Comparison of ENCODE assay signal across 11 cellular contexts in the genomic region with DNA sequence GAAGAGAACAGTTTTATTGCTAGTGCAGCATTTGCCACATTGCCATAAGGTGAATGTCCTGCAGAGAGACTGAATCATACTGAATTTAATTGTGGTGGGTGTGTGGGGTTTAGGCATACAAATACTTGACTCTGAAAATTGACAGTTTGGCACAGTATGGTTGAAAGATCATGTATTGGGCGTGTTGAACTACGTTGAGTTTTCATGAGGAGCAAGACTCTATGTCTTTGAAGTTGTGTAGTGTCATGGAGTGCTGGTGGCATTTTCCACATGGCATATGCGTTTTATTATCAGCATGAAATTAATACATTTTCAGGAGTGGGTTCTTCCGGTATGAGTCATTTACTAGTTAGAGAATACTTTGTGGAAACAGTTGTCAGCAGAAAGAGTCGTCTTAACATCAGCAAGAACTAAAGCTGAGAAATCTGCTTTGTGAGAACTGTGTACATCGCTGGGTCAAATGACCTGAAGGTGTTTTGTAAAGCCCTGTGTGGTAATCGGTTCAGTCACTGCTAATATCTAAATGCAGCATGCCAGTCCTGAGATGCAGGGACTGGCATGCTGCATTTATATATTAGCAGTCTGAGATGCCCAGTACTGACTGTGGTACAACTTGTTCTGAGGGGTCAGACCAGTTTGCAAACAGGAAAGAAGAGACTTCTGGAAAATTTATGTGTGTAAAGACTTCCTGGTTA. TPM values are rescaled to one million over a fixed set of nuclear protein-coding genes. Genes with fewer than 3 reads are reported as not detected.
A peak's percentile ranks its signal among the peaks of the same experiment; 100 is the strongest.
DNase-seq lines count a peak whose midpoint lies in the region; ATAC-seq and TF ChIP-seq lines count a peak whose summit lies in the region.
"Had no signal": no experiment of that assay in that cellular context is flagged by ENCODE, and none has a peak within 500 bp of the region (broad histone marks: within the 10 kb centered on the region; RNA-seq: fewer than 3 reads in every experiment).

No MANE protein-coding gene starts in this region.

- H3K27me3 ChIP-seq in breast epithelium = no peaks in the 10 kb centered on the region
- no peaks in the 10 kb centered on the region for H3K27me3 ChIP-seq in right atrium auricular region
- H3K27me3 ChIP-seq in colonic mucosa = no peaks in the 10 kb centered on the region

- H3K27ac Mint-ChIP-seq in MCF 10A (ENCODE audit: low read depth, unreplicated experiment) (no peak overlapping the region), type B pancreatic cell (peak overlapping the region; percentile 82)
- H3K27ac Mint-ChIP-seq in activated CD8-positive, alpha-beta T cell treated with anti-CD3 and anti-CD28 coated beads for 36 hours = no peak overlapping the region
- H3K27ac Mint-ChIP-seq: CD4-positive, CD25-positive, alpha-beta regulatory T cell had no signal

- no TSS peak for BruUV-seq in MCF 10A (replicated peaks; lab: Mats Ljungman, UMichigan)

- no peak for TF ChIP-seq CTCF in MCF 10A (IDR thresholded peaks at IDR 0.05; ENCODE audit: unreplicated experiment)
- no peak for TF ChIP-seq CTCF in breast epithelium (IDR thresholded peaks at IDR 0.05)
- TF ChIP-seq CTCF in activated CD8-positive, alpha-beta T cell treated with anti-CD3 and anti-CD28 coated beads for 36 hours (IDR thresholded peaks at IDR 0.05) = no peak
- TF ChIP-seq CTCF in right atrium auricular region (IDR thresholded peaks at IDR 0.05) = no peak
- TF ChIP-seq CTCF in type B pancreatic cell (conservative IDR thresholded peaks at IDR 0.05) = no peak
- no peak for TF ChIP-seq CTCF in colonic mucosa (IDR thresholded peaks at IDR 0.05)

- no peaks in the 10 kb centered on the region for H3K9me3 ChIP-seq in breast epithelium
- no peaks in the 10 kb centered on the region for H3K9me3 ChIP-seq in right atrium auricular region
- H3K9me3 ChIP-seq in colonic mucosa = no peaks in the 10 kb centered on the region
- H3K9me3 ChIP-seq: thoracic aorta had no signal

- H3K27ac ChIP-seq in breast epithelium = peak overlapping the region in 1 of 2 donors; percentile 40
- H3K27ac ChIP-seq in right atrium auricular region = peak overlapping the region; percentile 23 to 26
- no peak overlapping the region for H3K27ac ChIP-seq in colonic mucosa
- H3K27ac ChIP-seq: thoracic aorta had no signal

- H3K27me3 Mint-ChIP-seq in MCF 10A (ENCODE audit: insufficient read depth, unreplicated experiment) (no peaks in the 10 kb centered on the region), type B pancreatic cell (no peaks in the 10 kb centered on the region)
- H3K27me3 Mint-ChIP-seq in activated CD8-positive, alpha-beta T cell treated with anti-CD3 and anti-CD28 coated beads for 36 hours = no peaks in the 10 kb centered on the region
- H3K27me3 Mint-ChIP-seq: CD4-positive, CD25-positive, alpha-beta regulatory T cell had no signal

- TF ChIP-seq POLR2A in breast epithelium (IDR thresholded peaks at IDR 0.05) = no peak

- no peak overlapping the region for H3K4me3 Mint-ChIP-seq in MCF 10A (ENCODE audit: unreplicated experiment)
- H3K4me3 Mint-ChIP-seq in activated CD8-positive, alpha-beta T cell treated with anti-CD3 and anti-CD28 coated beads for 36 hours = no peak overlapping the region
- H3K4me3 Mint-ChIP-seq in type B pancreatic cell = peak overlapping the region; percentile 2

- peak; percentile 47 for DNase-seq in MCF 10A (ENCODE audit: unreplicated experiment)
- DNase-seq in breast epithelium (ENCODE audit: low spot score in 2 of 2) = no peak
- DNase-seq in activated CD8-positive, alpha-beta T cell treated with anti-CD3 and anti-CD28 coated beads for 36 hours = no peak
- no peak for DNase-seq in right atrium auricular region (ENCODE audit: low spot score)
- no peak for DNase-seq in type B pancreatic cell (ENCODE audit: extremely low spot score, unreplicated experiment)
- DNase-seq in C1 segment of cervical spinal cord (lab: John Stamatoyannopoulos, UW) = no peak
- DNase-seq in cerebellar cortex (ENCODE audit: low spot score) = no peak
- no peak for DNase-seq in colonic mucosa
- DNase-seq: NCI-H1436 treated with DMSO at 0.1 percent for 48 hours had no signal

- H3K4me1 ChIP-seq in breast epithelium (peaks cover 0 to 3% of the 10 kb centered on the region in 2 donors), right atrium auricular region (peaks cover 0 to 61% of the 10 kb centered on the region in 2 donors), colonic mucosa (no peaks in the 10 kb centered on the region)

- intact Hi-C loops in MCF 10A (cut with micrococcal nuclease) = no loop called here
- intact Hi-C loops in breast epithelium (cut with DNase I; ENCODE audit: low total_unique reads) = no loop called here
- intact Hi-C loops in activated CD8-positive, alpha-beta T cell treated with anti-CD3 and anti-CD28 coated beads for 36 hours (cut with micrococcal nuclease) = no loop called here
- intact Hi-C loops in colonic mucosa (cut with DNase I) = no loop called here

- no peak overlapping the region for H3K9ac ChIP-seq in colonic mucosa (ENCODE audit: low read depth in 2 of 2, low read length in 2 of 2)

- CTCF ChIA-PET in MCF 10A (lab: Yijun Ruan, JAX) = interaction anchor here (0.5 kb wide), 1 partner anchor 96 kb away, joined by 3 read pairs; no protein-coding TSS in a partner anchor
- CTCF ChIA-PET in activated CD8-positive, alpha-beta T cell treated with anti-CD3 and anti-CD28 coated beads for 36 hours (lab: Charles Lee) = no interaction called here

- ATAC-seq in activated CD8-positive, alpha-beta T cell treated with anti-CD3 and anti-CD28 coated beads for 36 hours = peak; percentile 48

- H3K4me3 ChIP-seq in breast epithelium = no peak overlapping the region
- H3K4me3 ChIP-seq in right atrium auricular region = no peak overlapping the region
- H3K4me3 ChIP-seq in colonic mucosa = no peak overlapping the region
- H3K4me3 ChIP-seq: thoracic aorta had no signal

- POLR2A ChIA-PET in MCF 10A (lab: Yijun Ruan, JAX) = interaction anchor here (0.7 to 1.3 kb wide), 4 partner anchors 9 to 50 kb away, joined by 3 to 6 read pairs (median 4); partner anchors contain the start of gene ARHGAP10
- POLR2A ChIA-PET in activated CD8-positive, alpha-beta T cell treated with anti-CD3 and anti-CD28 coated beads for 36 hours (lab: Charles Lee) = no interaction called here

- H3K36me3 Mint-ChIP-seq in MCF 10A (ENCODE audit: insufficient read depth, unreplicated experiment) (no peaks in the 10 kb centered on the region), type B pancreatic cell (peaks cover 3% of the 10 kb centered on the region)
- H3K36me3 Mint-ChIP-seq in activated CD8-positive, alpha-beta T cell treated with anti-CD3 and anti-CD28 coated beads for 36 hours (ENCODE audit: low read depth) = no peaks in the 10 kb centered on the region
- H3K36me3 Mint-ChIP-seq: CD4-positive, CD25-positive, alpha-beta regulatory T cell had no signal

- H3K36me3 ChIP-seq in breast epithelium = no peaks in the 10 kb centered on the region
- H3K36me3 ChIP-seq in right atrium auricular region = no peaks in the 10 kb centered on the region
- H3K36me3 ChIP-seq in colonic mucosa = no peaks in the 10 kb centered on the region
- H3K36me3 ChIP-seq: thoracic aorta had no signal

- H3K4me1 Mint-ChIP-seq in MCF 10A (ENCODE audit: insufficient read depth, unreplicated experiment) (peaks cover 35% of the 10 kb centered on the region), type B pancreatic cell (ENCODE audit: unreplicated experiment) (peaks cover 31% of the 10 kb centered on the region)
- H3K4me1 Mint-ChIP-seq in activated CD8-positive, alpha-beta T cell treated with anti-CD3 and anti-CD28 coated beads for 36 hours (ENCODE audit: low read depth) = peaks cover 36% of the 10 kb centered on the region

- no peaks in the 10 kb centered on the region for H3K9me3 Mint-ChIP-seq in MCF 10A (ENCODE audit: unreplicated experiment)
- no peaks in the 10 kb centered on the region for H3K9me3 Mint-ChIP-seq in activated CD8-positive, alpha-beta T cell treated with anti-CD3 and anti-CD28 coated beads for 36 hours
- no peaks in the 10 kb centered on the region for H3K9me3 Mint-ChIP-seq in type B pancreatic cell
- H3K9me3 Mint-ChIP-seq: CD4-positive, CD25-positive, alpha-beta regulatory T cell had no signal

RNA-seq across cellular contexts. Expression of gene ARHGAP10, which starts 50.3 kb away (rescaled TPM):
- total RNA-seq in MCF 10A (2022) = 22.4 and 24.6 TPM in 2 replicates
- 100 to 1,000 TPM in 1 of 3 donors, 10 to 100 TPM in 2; 49.5 to 138 (median 62.6) TPM for total RNA-seq in breast epithelium
- 1 to 10 TPM; 4.0 to 5.1 TPM for total RNA-seq in activated CD8-positive, alpha-beta T cell treated with anti-CD3 and anti-CD28 coated beads for 36 hours
- total RNA-seq in right atrium auricular region = 10 to 100 TPM; 36.1 to 43.5 TPM
- total RNA-seq in type B pancreatic cell (ENCODE audit: low replicate concordance) = 25.2 and 25.5 TPM in 2 replicates
- total RNA-seq in colonic mucosa = 1 to 10 TPM; 4.4 to 7.1 TPM
